In genomic region chr19:7748756-7749155, GRCh38 we compare ENCODE assay signal across 11 cellular contexts. TPM values are rescaled to one million over a fixed set of nuclear protein-coding genes. Genes with fewer than 3 reads are reported as not detected.
DNase-seq lines count a peak whose midpoint lies in the region; ATAC-seq and TF ChIP-seq lines count a peak whose summit lies in the region.
"Had no signal": no experiment of that assay in that cellular context is flagged by ENCODE, and none has a peak within 500 bp of the region (broad histone marks: within the 10 kb centered on the region; RNA-seq: fewer than 3 reads in every experiment).

No MANE protein-coding gene starts in this region.

- peaks cover 64% of the 10 kb centered on the region for H3K27me3 ChIP-seq in gastroesophageal sphincter

- BruUV-seq in Calu3 (replicated peaks; lab: Mats Ljungman, UMichigan) = no TSS peak

- H3K27ac ChIP-seq in gastroesophageal sphincter = no peak overlapping the region
- H3K27ac ChIP-seq: tibial artery had no signal

- no peaks in the 10 kb centered on the region for H3K36me3 ChIP-seq in gastroesophageal sphincter
- H3K36me3 ChIP-seq: tibial artery had no signal

- H3K4me3 Mint-ChIP-seq in Calu3 (ENCODE audit: low read depth, unreplicated experiment) = no peak overlapping the region

- TF ChIP-seq EP300 in gastroesophageal sphincter (IDR thresholded peaks at IDR 0.05) = no peak

- H3K9me3 Mint-ChIP-seq in Calu3 (ENCODE audit: low read depth, unreplicated experiment) = no peaks in the 10 kb centered on the region

- H3K4me1 ChIP-seq in gastroesophageal sphincter = no peaks in the 10 kb centered on the region
- H3K4me1 ChIP-seq: tibial artery had no signal

- H3K4me3 ChIP-seq in gastroesophageal sphincter = no peak overlapping the region
- H3K4me3 ChIP-seq: tibial artery had no signal

- WGBS in gastroesophageal sphincter (ENCODE audit: low coverage in 1 of 2), 2 donors = 24 to 27% methylated on average over 3 of the region's 4 CpGs

- CTCF ChIA-PET in Calu3 (lab: Charles Lee) = no interaction called here

- no peak for TF ChIP-seq POLR2A in gastroesophageal sphincter (IDR thresholded peaks at IDR 0.05)

- no peaks in the 10 kb centered on the region for H3K36me3 Mint-ChIP-seq in Calu3 (ENCODE audit: insufficient read depth, unreplicated experiment)

- H3K27ac Mint-ChIP-seq in Calu3 (ENCODE audit: unreplicated experiment) = no peak overlapping the region

- peak; percentile 36 for DNase-seq in Calu3
- peak; percentile 13 for DNase-seq in HT1080 (ENCODE audit: low read depth)
- DNase-seq in SW480 (ENCODE audit: low spot score) = peak; percentile 28
- DNase-seq in iris pigment epithelial cell (ENCODE audit: low read depth) = peak; percentile 10
- no peak for DNase-seq in germinal center (ENCODE audit: low spot score)
- DNase-seq in stimulated activated naive CD4-positive, alpha-beta T cell treated with Interleukin-2 at 50 U/mL for 16 hours (lab: John Stamatoyannopoulos, UW) = no peak
- no peak for DNase-seq in mucosa of gallbladder (ENCODE audit: low spot score)
- DNase-seq: KG1, kidney glomerular epithelial cell, tibial artery had no signal

- TF ChIP-seq CTCF in Calu3 (IDR thresholded peaks at IDR 0.05; ENCODE audit: unreplicated experiment) (no peak), gastroesophageal sphincter (IDR thresholded peaks at IDR 0.05) (no peak)

- intact Hi-C loops in Calu3 (cut with micrococcal nuclease; ENCODE audit: unreplicated experiment) = loop anchor here (5.0 kb wide), 1 partner anchor 49 kb away; no protein-coding TSS in a partner anchor

- no peaks in the 10 kb centered on the region for H3K9me3 ChIP-seq in gastroesophageal sphincter
- H3K9me3 ChIP-seq: tibial artery had no signal

- no peak for ATAC-seq in gastroesophageal sphincter

- H3K27me3 Mint-ChIP-seq in Calu3 (ENCODE audit: unreplicated experiment) = peaks cover 45% of the 10 kb centered on the region

- peaks cover 8% of the 10 kb centered on the region for H3K4me1 Mint-ChIP-seq in Calu3 (ENCODE audit: low read depth, unreplicated experiment)

RNA-seq across cellular contexts. Expression of gene CD209, which starts 1.4 kb away (rescaled TPM):
- total RNA-seq in Calu3 (2022) (not detected in 2 replicates), gastroesophageal sphincter (10 to 100 TPM in 2 of 4 donors, 1 to 10 TPM in 1, under 1 TPM in 1; 0.78 to 11.4 (median 8.0) TPM), mucosa of gallbladder (7.5 TPM)
- total RNA-seq in HT1080 (2014; rRNA removed; shearing (Covaris generic)) = not detected in 2 replicates
- polyA plus RNA-seq in HT1080 (2015; cell fraction: cytosol; rRNA removed) = not detected in 2 replicates
- not detected in 2 replicates for polyA plus RNA-seq in HT1080 (2015; cell fraction: nucleus; rRNA removed)

RNA-seq across cellular contexts. Expression of gene CLEC4M, which starts 14.3 kb away (rescaled TPM):
- total RNA-seq in Calu3 (2022) = not detected in 2 replicates
- total RNA-seq in HT1080 (2014; rRNA removed; shearing (Covaris generic)) = not detected in 2 replicates
- polyA plus RNA-seq in HT1080 (2015; cell fraction: cytosol; rRNA removed) = 0.15 TPM in 1 of 2 replicates, not detected in the other
- 0.27 and 0.35 TPM in 2 replicates for polyA plus RNA-seq in HT1080 (2015; cell fraction: nucleus; rRNA removed)
- total RNA-seq in gastroesophageal sphincter = not detected
- not detected for total RNA-seq in mucosa of gallbladder

RNA-seq across cellular contexts. Expression of gene CLEC4G, which starts 16.8 kb away (rescaled TPM):
- total RNA-seq in Calu3 (2022) (not detected in 2 replicates), gastroesophageal sphincter (1 to 10 TPM in 3 of 4 donors, not detected in 1; 1.1 to 6.8 (median 5.5) TPM), mucosa of gallbladder (0.83 TPM)
- not detected in 2 replicates for total RNA-seq in HT1080 (2014; rRNA removed; shearing (Covaris generic))
- not detected in 2 replicates for polyA plus RNA-seq in HT1080 (2015; cell fraction: cytosol; rRNA removed)
- not detected in 2 replicates for polyA plus RNA-seq in HT1080 (2015; cell fraction: nucleus; rRNA removed)

RNA-seq across cellular contexts. Expression of gene FCER2, which starts 46.8 kb away (rescaled TPM):
- total RNA-seq in Calu3 (2022) (not detected in 2 replicates), gastroesophageal sphincter (1 to 10 TPM in 1 of 4 donors, not detected in 3; 1.2 TPM), mucosa of gallbladder (0.86 TPM)
- not detected in 2 replicates for total RNA-seq in HT1080 (2014; rRNA removed; shearing (Covaris generic))
- not detected in 2 replicates for polyA plus RNA-seq in HT1080 (2015; cell fraction: cytosol; rRNA removed)
- polyA plus RNA-seq in HT1080 (2015; cell fraction: nucleus; rRNA removed) = not detected in 2 replicates

Comparison
In these comparisons a context has a peak if more than half of its experiments do, and no peak if none do; other contexts are left out.
1. DNase-seq: peak in Calu3 (single experiment), HT1080 (single experiment), SW480 (single experiment) and iris pigment epithelial cell (single experiment); none in germinal center (single experiment), stimulated activated naive CD4-positive, alpha-beta T cell treated with Interleukin-2 at 50 U/mL for 16 hours (single experiment) and mucosa of gallbladder (single experiment).